ENCODE assay signal across 9 cellular contexts in genomic region chr2:26354469-26354868, GRCh38. TPM values are rescaled to one million over a fixed set of nuclear protein-coding genes. Genes with fewer than 3 reads are reported as not detected.
"Had no signal": no experiment of that assay in that cellular context is flagged by ENCODE, and none has a peak within 500 bp of the region (broad histone marks: within the 10 kb centered on the region; RNA-seq: fewer than 3 reads in every experiment).

No MANE protein-coding gene starts in this region.

RNA-seq across cellular contexts. Expression of gene ADGRF3, which starts 7.9 kb away (rescaled TPM):
- total RNA-seq: ascending aorta had no signal

RNA-seq across cellular contexts. Expression of gene DRC1, which starts 47.3 kb away (rescaled TPM):
- total RNA-seq: activated CD4-positive, alpha-beta T cell treated with anti-CD3 and anti-CD28 coated beads for 36 hours; activated CD4-positive, alpha-beta T cell treated with anti-CD3 and anti-CD28 coated beads, Interleukin-2, amount 10 ng/mL, durations not matched to agents 7 days and 5 days; activated CD8-positive, alpha-beta T cell treated with anti-CD3 and anti-CD28 coated beads, Interleukin-2, amount 10 ng/mL, durations not matched to agents 7 days and 5 days; activated naive CD8-positive, alpha-beta T cell treated with anti-CD3 and anti-CD28 coated beads, Interleukin-2, amount 10 ng/mL, durations not matched to agents 7 days and 5 days; activated T-helper 2 cell treated with anti-CD3 and anti-CD28 coated beads, Interferon-gamma antibody, Interleukin-2, Interleukin-4, amounts not matched to agents 10 μg/mL and 5 μg/mL and 100 μg/mL, durations not matched to agents 14 hours and 24 hours and 36 hours; ascending aorta; cardiac muscle cell; LHCN-M2; SJSA1 had no signal
- polyA plus RNA-seq: cardiac muscle cell had no signal
